1 cellular context compared by ENCODE assay signal in genomic region chr15:62068071-62068786, GRCh38.
A peak's percentile ranks its signal among the peaks of the same experiment; 100 is the strongest.
TF ChIP-seq lines count a peak whose summit lies in the region.

No MANE protein-coding gene starts in this region.

TF ChIP-seq in GM12878, 131 proteins besides CTCF, POLR2A, EP300 and RAD21 (continued from another document):
- TF ChIP-seq ZBTB40 (IDR thresholded peaks at IDR 0.05; ENCODE audit: borderline replicate concordance) (no peak), TCF7 (IDR thresholded peaks at IDR 0.05; ENCODE audit: borderline replicate concordance) (no peak), HDAC6 (IDR thresholded peaks at IDR 0.05; ENCODE audit: unreplicated experiment) (peak; percentile 57), ZBTB11 (CRISPR knock-in tag; IDR thresholded peaks at IDR 0.05) (no peak), YY1 (IDR thresholded peaks at IDR 0.05; ENCODE audit: low read depth, low read length) (no peak)
TF ChIP-seq in GM12878: peak in this region for 3.
